Comparison of ENCODE assay signal across 14 cellular contexts in genomic region chr13:79245937-79246574, GRCh38.
DNase-seq lines count a peak whose midpoint lies in the region; ATAC-seq, FAIRE-seq and TF ChIP-seq lines count a peak whose summit lies in the region.
"Had no signal": no experiment of that assay in that cellular context is flagged by ENCODE, and none has a peak within 500 bp of the region (broad histone marks: within the 10 kb centered on the region; RNA-seq: fewer than 3 reads in every experiment).

No MANE protein-coding gene starts in this region.

- H3K9me3 Mint-ChIP-seq in activated T-cell treated with anti-CD3 and anti-CD28 coated beads, Interleukin-2, amount 50 U/mL, for 72 hours = no peaks in the 10 kb centered on the region
- H3K9me3 Mint-ChIP-seq: activated T-helper 2 cell treated with anti-CD3 and anti-CD28 coated beads, Interferon-gamma antibody, Interleukin-2, Interleukin-4, amounts not matched to agents 10 μg/mL and 5 μg/mL and 100 μg/mL, durations not matched to agents 14 hours and 24 hours and 36 hours; IgD-negative memory B cell had no signal

- H2BK20ac ChIP-seq in H1 (ENCODE audit: low read length) = peak overlapping the region; percentile 62; the same call in 1 of the 2 replicates

- no peak overlapping the region for H2BK5ac ChIP-seq in H1 (ENCODE audit: low read depth, low read length)

- H3K4me1 ChIP-seq in H1 (replicated peaks in 1 of 4; ENCODE audit: control insufficient read depth in 3 of 4, insufficient read depth in 4 of 4, low read length in 3 of 4) = peaks cover 0 to 4% (median 1%) of the 10 kb centered on the region in 4 experiments; a peak in 2 of 7 replicates
- H3K4me1 ChIP-seq: left ventricle myocardium inferior had no signal

- H4K5ac ChIP-seq in H1 (ENCODE audit: insufficient read length, low read depth, low read length) = no peak overlapping the region

- TF ChIP-seq EP300 in H1 (IDR thresholded peaks at IDR 0.05; ENCODE audit: borderline replicate concordance in 1 of 2, low read depth in 2 of 2, low read length in 2 of 2) = no peak

- TF ChIP-seq RAD21 in H1 (IDR thresholded peaks at IDR 0.05 in 1 of 2, conservative IDR thresholded peaks at IDR 0.05 in 1 of 2; ENCODE audit: low read depth in 2 of 2, low read length in 2 of 2) = no peak

- no peaks in the 10 kb centered on the region for H3K27me3 Mint-ChIP-seq in activated T-cell treated with anti-CD3 and anti-CD28 coated beads, Interleukin-2, amount 50 U/mL, for 72 hours (ENCODE audit: low read depth)
- H3K27me3 Mint-ChIP-seq: IgD-negative memory B cell had no signal

- no peak overlapping the region for H3K56ac ChIP-seq in H1 (replicated peaks; ENCODE audit: insufficient read length, low read depth, low read length)

- DNase-seq in H1 (ENCODE audit: low read depth in 1 of 2, low spot score in 2 of 2) (no peak), posterior cingulate gyrus (no peak), putamen (ENCODE audit: low spot score) (no peak)
- no peak for DNase-seq in activated T-cell treated with anti-CD3 and anti-CD28 coated beads, Interleukin-2, amount 50 U/mL, for 72 hours
- DNase-seq: cerebellar nuclear complex; DND-41; left ventricle myocardium inferior; NK-92 treated with Interleukin-12 subunit alpha and Interleukin-12 subunit beta, amount 100 ng/mL, for 24 hours had no signal

- ATAC-seq in GM18867 (IDR thresholded peaks at IDR 0.05; ENCODE audit: unreplicated experiment) = peak; percentile 80
- ATAC-seq in GM21423 (IDR thresholded peaks at IDR 0.05; ENCODE audit: unreplicated experiment) = peak; percentile 60
- ATAC-seq in HG03280 (IDR thresholded peaks at IDR 0.05; ENCODE audit: unreplicated experiment) = peak; percentile 63
- no peak for ATAC-seq in activated T-cell treated with anti-CD3 and anti-CD28 coated beads, Interleukin-2, amount 50 U/mL, for 72 hours (replicated peaks in 1 of 2)
- no peak for ATAC-seq in HG03039 (IDR thresholded peaks at IDR 0.05; ENCODE audit: unreplicated experiment)

- TF ChIP-seq POLR2A in H1 (IDR thresholded peaks at IDR 0.05; ENCODE audit: control extremely low read depth in 1 of 2, low read depth in 2 of 2, low read length in 2 of 2) = no peak

- H4K91ac ChIP-seq in H1 (replicated peaks; ENCODE audit: insufficient read length, low read length) = peak overlapping the region; percentile 12

- H2AFZ ChIP-seq in H1 (ENCODE audit: low read length) = peak overlapping the region; percentile 98

- H3K4me2 ChIP-seq in H1 (ENCODE audit: insufficient read depth in 1 of 2, low read depth in 2 of 2, low read length in 2 of 2) = no peak overlapping the region

- no peaks in the 10 kb centered on the region for H3K36me3 Mint-ChIP-seq in activated T-cell treated with anti-CD3 and anti-CD28 coated beads, Interleukin-2, amount 50 U/mL, for 72 hours (ENCODE audit: insufficient read depth in 2 of 2)

- no peak overlapping the region for H2BK15ac ChIP-seq in H1 (ENCODE audit: low read length)

- no peak overlapping the region for H3K9ac ChIP-seq in H1 (replicated peaks in 1 of 4; ENCODE audit: extremely low read depth in 1 of 4, low read depth in 3 of 4, low read length in 3 of 4)

- no peaks in the 10 kb centered on the region for H3K9me3 ChIP-seq in H1 (ENCODE audit: insufficient read depth in 2 of 2, low read depth in 1 of 2, low read length in 1 of 2)

- no peak overlapping the region for H2BK120ac ChIP-seq in H1 (replicated peaks; ENCODE audit: low read depth, low read length)

- WGBS in H1 (ENCODE audit: extremely low coverage in 1 of 2, insufficient coverage in 1 of 2, insufficient read length in 1 of 2, insufficient replicate concordance in 2 of 2, low coverage in 1 of 2, low lambda C conversion rate in 2 of 2, missing lambda C conversion rate in 1 of 2), 2 experiments = 84% methylated on average over 7 of the region's 7 CpGs; no CpG with 5 or more reads in 1 of the 2 experiments

- no peak overlapping the region for H4K8ac ChIP-seq in H1 (ENCODE audit: extremely low read depth, insufficient read depth, low read length)

- H3K36me3 ChIP-seq in H1 (ENCODE audit: control insufficient read depth in 2 of 4, insufficient read depth in 4 of 4, low read length in 3 of 4) = no peaks in the 10 kb centered on the region
- H3K36me3 ChIP-seq: left ventricle myocardium inferior had no signal

- H3K23me2 ChIP-seq in H1 (ENCODE audit: low read depth, low read length) = no peaks in the 10 kb centered on the region

- no peak overlapping the region for H3K4ac ChIP-seq in H1 (replicated peaks; ENCODE audit: insufficient read length, low read depth, low read length)

- no peak overlapping the region for H3K23ac ChIP-seq in H1 (ENCODE audit: insufficient read length)

- H3K79me2 ChIP-seq in H1 (ENCODE audit: control insufficient read depth in 1 of 2, insufficient read depth in 2 of 2, low read length in 2 of 2) = no peaks in the 10 kb centered on the region

- intact Hi-C loops in posterior cingulate gyrus (cut with DNase I) = no loop called here

- no peak overlapping the region for H3K18ac ChIP-seq in H1 (ENCODE audit: extremely low read depth, low read length)

- H3K27ac Mint-ChIP-seq in activated T-cell treated with anti-CD3 and anti-CD28 coated beads, Interleukin-2, amount 50 U/mL, for 72 hours = no peak overlapping the region
- H3K27ac Mint-ChIP-seq: activated T-helper 2 cell treated with anti-CD3 and anti-CD28 coated beads, Interferon-gamma antibody, Interleukin-2, Interleukin-4, amounts not matched to agents 10 μg/mL and 5 μg/mL and 100 μg/mL, durations not matched to agents 14 hours and 24 hours and 36 hours; IgD-negative memory B cell had no signal

- no peaks in the 10 kb centered on the region for H4K20me1 ChIP-seq in H1 (replicated peaks in 1 of 2; ENCODE audit: control insufficient read depth in 1 of 2, insufficient read depth in 2 of 2, low read length in 2 of 2)

- CTCF ChIA-PET in H1 (lab: Charles Lee; ENCODE audit: partially characterized antibody) = no interaction called here

- no peak overlapping the region for H3K4me3 ChIP-seq in H1 (ENCODE audit: extremely low read depth in 1 of 4, insufficient read depth in 2 of 4, low read depth in 3 of 4, low read length in 4 of 4)
- H3K4me3 ChIP-seq: left ventricle myocardium inferior had no signal

- H2AK5ac ChIP-seq in H1 (ENCODE audit: low read depth, low read length) = no peak overlapping the region

- H3K27ac ChIP-seq in H1 (ENCODE audit: low read depth, low read length) = no peak overlapping the region
- H3K27ac ChIP-seq: left ventricle myocardium inferior had no signal

- no peak for TF ChIP-seq CTCF in H1 (IDR thresholded peaks at IDR 0.05; ENCODE audit: control extremely low read depth in 1 of 3, insufficient read depth in 1 of 3, low read depth in 1 of 3, low read length in 3 of 3)

- H3K4me3 Mint-ChIP-seq in activated T-cell treated with anti-CD3 and anti-CD28 coated beads, Interleukin-2, amount 50 U/mL, for 72 hours = no peak overlapping the region

- no peaks in the 10 kb centered on the region for H3K27me3 ChIP-seq in H1 (replicated peaks in 1 of 4; ENCODE audit: control insufficient read depth in 3 of 4, extremely low read depth in 1 of 4, insufficient read depth in 3 of 4, low read length in 3 of 4)

- POLR2A ChIA-PET in H1 (lab: Charles Lee; ENCODE audit: partially characterized antibody) = no interaction called here

- no peaks in the 10 kb centered on the region for H3K4me1 Mint-ChIP-seq in activated T-cell treated with anti-CD3 and anti-CD28 coated beads, Interleukin-2, amount 50 U/mL, for 72 hours (ENCODE audit: low read depth)

- H2BK12ac ChIP-seq in H1 (ENCODE audit: low read depth, low read length) = no peak overlapping the region; the same call in 1 of the 2 replicates

- no peak overlapping the region for H3K14ac ChIP-seq in H1 (ENCODE audit: insufficient read length)

- no peaks in the 10 kb centered on the region for H3K79me1 ChIP-seq in H1 (ENCODE audit: low read depth, low read length)

- peak; percentile 36 for FAIRE-seq in H1 (lab: Jason Lieb, UNC)

TF ChIP-seq in H1, 55 proteins besides CTCF, POLR2A, EP300 and RAD21:
- TF ChIP-seq RXRA (IDR thresholded peaks at IDR 0.05; ENCODE audit: insufficient read depth, low read depth, low read length) (no peak), KDM5A (IDR thresholded peaks at IDR 0.05; ENCODE audit: low read length) (no peak), TAF7 (optimal IDR thresholded peaks at IDR 0.05; ENCODE audit: borderline replicate concordance, low read depth, low read length) (no peak), TBP (IDR thresholded peaks at IDR 0.05; ENCODE audit: low read depth, low read length) (no peak), CHD1 (IDR thresholded peaks at IDR 0.05; ENCODE audit: low read depth, low read length) (no peak), NANOG (IDR thresholded peaks at IDR 0.05; ENCODE audit: insufficient read depth, low read depth, low read length, poor library complexity, severe bottlenecking) (no peak), BCL11A (IDR thresholded peaks at IDR 0.05; ENCODE audit: low read depth in 2 of 2, low read length in 2 of 2) (no peak), TEAD4 (IDR thresholded peaks at IDR 0.05; ENCODE audit: low read depth, low read length) (no peak), CEBPB (IDR thresholded peaks at IDR 0.05; ENCODE audit: low read depth, low read length) (no peak), FOSL1 (IDR thresholded peaks at IDR 0.05; ENCODE audit: insufficient read depth, low read depth, low read length) (no peak), YY1 (IDR thresholded peaks at IDR 0.05; ENCODE audit: low read depth, low read length) (no peak), ZNF274 (IDR thresholded peaks at IDR 0.05; ENCODE audit: borderline replicate concordance, extremely low read depth, low read length) (no peak), GTF2F1 (IDR thresholded peaks at IDR 0.05; ENCODE audit: borderline replicate concordance, low read depth, low read length) (no peak)

Comparison
In these comparisons a context has a peak if more than half of its experiments do, and no peak if none do; other contexts are left out.
1. ATAC-seq: peak in GM18867 (single experiment), GM21423 (single experiment) and HG03280 (single experiment); none in activated T-cell treated with anti-CD3 and anti-CD28 coated beads, Interleukin-2, amount 50 U/mL, for 72 hours (0 of 2) and HG03039 (single experiment).